Comparison of ENCODE assay signal across 24 cellular contexts in genomic region chr11:71438650-71439049, GRCh38.
"Had no signal": no experiment of that assay in that cellular context is flagged by ENCODE, and none has a peak within 500 bp of the region (broad histone marks: within the 10 kb centered on the region; RNA-seq: fewer than 3 reads in every experiment).

No MANE protein-coding gene starts in this region.

- H2AFZ ChIP-seq: parathyroid adenoma had no signal

- H3K4me3 ChIP-seq: ovary, psoas muscle, right lobe of liver, sigmoid colon, stomach, thoracic aorta, thyroid gland, tibial nerve, upper lobe of left lung, vagina had no signal

- H3K9ac ChIP-seq: parathyroid adenoma had no signal

- H3K27ac ChIP-seq: ovary, parathyroid adenoma, psoas muscle, right lobe of liver, sigmoid colon, stomach, thoracic aorta, thyroid gland, tibial nerve, upper lobe of left lung, vagina had no signal

- DNase-seq: nephron progenitor cell; occipital lobe; right cardiac atrium; right lobe of liver; sigmoid colon; small intestine; stimulated activated CD4-positive, alpha-beta T cell treated with anti-CD3 and anti-CD28 coated beads, Interleukin-15, amount 100 ng/mL, for 24 hours; stimulated activated CD4-positive, alpha-beta T cell treated with anti-CD3 and anti-CD28 coated beads, Interleukin-2, amount 100 ng/mL, for 24 hours; stimulated activated CD4-positive, alpha-beta T cell treated with anti-CD3 and anti-CD28 coated beads, Interleukin-2, amount 100 ng/mL, for 48 hours; stimulated activated CD4-positive, alpha-beta T cell treated with anti-CD3 and anti-CD28 coated beads, Interleukin-4, amount 100 ng/mL, for 24 hours; stimulated activated naive B cell treated with anti-CD40 and anti-IgM and Interleukin-4, amounts not matched to agents 10 μg/mL and 1 μg/mL and 100 μg/mL, for 72 hours; stimulated activated naive CD4-positive, alpha-beta T cell treated with Interleukin-2 at 50 U/mL for 16 hours; stomach; thyroid gland; trophoblast cell had no signal

- H3K4me1 ChIP-seq: parathyroid adenoma, psoas muscle, sigmoid colon had no signal

- H3K36me3 ChIP-seq: ovary had no signal

- H3K9me3 ChIP-seq: ovary, psoas muscle, right lobe of liver, sigmoid colon, stomach, thoracic aorta, thyroid gland, tibial nerve, upper lobe of left lung, vagina had no signal

- H3K27me3 ChIP-seq: ovary, right lobe of liver, sigmoid colon, stomach, thyroid gland, tibial nerve, upper lobe of left lung, vagina had no signal

- ATAC-seq: natural killer cell treated with Interleukin-12 subunit alpha and Interleukin-12 subunit beta and Interleukin-15 and Interleukin-18, amount 100 ng/mL, for 72 hours; psoas muscle; right cardiac atrium; right lobe of liver; stimulated activated effector memory CD8-positive, alpha-beta T cell treated with anti-CD3 and anti-CD28 coated beads, Interleukin-12 subunit alpha, Interleukin-12 subunit beta, amount 100 ng/mL, for 72 hours; stimulated activated naive B cell treated with anti-CD40 and anti-IgM and Interleukin-4, amounts not matched to agents 10 μg/mL and 1 μg/mL and 100 μg/mL, for 72 hours had no signal
